Comparison of ENCODE assay signal across 8 cellular contexts in genomic region chr11:6390718-6391547, GRCh38. TPM values are rescaled to one million over a fixed set of nuclear protein-coding genes. Genes with fewer than 3 reads are reported as not detected.
DNase-seq lines count a peak whose midpoint lies in the region; ATAC-seq and TF ChIP-seq lines count a peak whose summit lies in the region.

No MANE protein-coding gene starts in this region.

- H3K4me3 ChIP-seq in adipocyte (ENCODE audit: low read length) = peak overlapping the region; percentile 98
- peak overlapping the region; percentile 68 to 93 (median 78) for H3K4me3 ChIP-seq in liver (ENCODE audit: low read depth in 1 of 3, low read length in 3 of 3)
- peak overlapping the region; percentile 64 to 81 for H3K4me3 ChIP-seq in tibial artery

- CTCF ChIA-PET in activated CD8-positive, alpha-beta memory T cell treated with anti-CD3 and anti-CD28 coated beads, Interleukin-2, amount 10 ng/mL, durations not matched to agents 7 days and 5 days (lab: Charles Lee) = interaction anchor here (0.6 to 21.6 kb wide), 7 partner anchors 10 to 115 kb away, joined by 3 to 571 read pairs (median 11); partner anchors contain the start of genes ARFIP2, HPX and TIMM10B

- H3K27ac ChIP-seq in liver (ENCODE audit: low read depth in 1 of 2, low read length in 2 of 2) = peak overlapping the region; percentile 68 to 80
- peak overlapping the region; percentile 81 to 92 for H3K27ac ChIP-seq in tibial artery

- intact Hi-C loops in tibial artery (cut with DNase I; ENCODE audit: low total_unique reads) (loop anchor here (10.0 kb wide), 1 partner anchor 294 kb away; the partner anchor contains the start of gene MRPL17), left colon (cut with DNase I, micrococcal nuclease) (no loop called here)

- peak overlapping the region; percentile 91 for H3K4me3 Mint-ChIP-seq in activated CD8-positive, alpha-beta memory T cell treated with anti-CD3 and anti-CD28 coated beads, Interleukin-2, amount 10 ng/mL, durations not matched to agents 7 days and 5 days

- 39% methylated on average over 20 of the region's 20 CpGs for WGBS in liver

- no peaks in the 10 kb centered on the region for H3K27me3 Mint-ChIP-seq in activated CD8-positive, alpha-beta memory T cell treated with anti-CD3 and anti-CD28 coated beads, Interleukin-2, amount 10 ng/mL, durations not matched to agents 7 days and 5 days

- H3K36me3 ChIP-seq in adipocyte (ENCODE audit: control insufficient read depth, insufficient read depth, low read length, severe bottlenecking) (peaks cover 14% of the 10 kb centered on the region), liver (ENCODE audit: control insufficient read depth in 4 of 4, insufficient read depth in 3 of 4, low read depth in 1 of 4, low read length in 3 of 4) (peaks cover 0 to 13% (median 7%) of the 10 kb centered on the region in 4 donors), tibial artery (peaks cover 0 to 41% (median 16%) of the 10 kb centered on the region in 3 donors)

- peak overlapping the region; percentile 94 for H3K27ac Mint-ChIP-seq in activated CD8-positive, alpha-beta memory T cell treated with anti-CD3 and anti-CD28 coated beads, Interleukin-2, amount 10 ng/mL, durations not matched to agents 7 days and 5 days

- no peaks in the 10 kb centered on the region for H3K9me3 ChIP-seq in adipocyte (ENCODE audit: control insufficient read depth, low read length)
- H3K9me3 ChIP-seq in liver (ENCODE audit: control insufficient read depth in 4 of 4, low read length in 3 of 4) = no peaks in the 10 kb centered on the region
- H3K9me3 ChIP-seq in tibial artery = no peaks in the 10 kb centered on the region

- no peak for TF ChIP-seq CTCF in liver (IDR thresholded peaks at IDR 0.05; ENCODE audit: low read depth, low read length, missing input control)
- TF ChIP-seq CTCF in tibial artery (IDR thresholded peaks at IDR 0.05) = no peak

- peaks cover 9% of the 10 kb centered on the region for H3K36me3 Mint-ChIP-seq in activated CD8-positive, alpha-beta memory T cell treated with anti-CD3 and anti-CD28 coated beads, Interleukin-2, amount 10 ng/mL, durations not matched to agents 7 days and 5 days

- H3K4me1 ChIP-seq in adipocyte (ENCODE audit: control insufficient read depth, insufficient read depth, low read length) (peaks cover 29% of the 10 kb centered on the region), liver (ENCODE audit: control insufficient read depth in 4 of 4, insufficient read depth in 4 of 4, low read length in 3 of 4) (peaks cover 8 to 40% (median 30%) of the 10 kb centered on the region in 4 donors), tibial artery (peaks cover 0 to 23% (median 13%) of the 10 kb centered on the region in 4 donors)

- H3K4me1 Mint-ChIP-seq in activated CD8-positive, alpha-beta memory T cell treated with anti-CD3 and anti-CD28 coated beads, Interleukin-2, amount 10 ng/mL, durations not matched to agents 7 days and 5 days = peaks cover 31% of the 10 kb centered on the region

- DNase-seq in activated CD8-positive, alpha-beta memory T cell treated with anti-CD3 and anti-CD28 coated beads, Interleukin-2, amount 10 ng/mL, durations not matched to agents 7 days and 5 days = no peak
- DNase-seq in activated CD8-positive, alpha-beta memory T cell treated with anti-CD3 and anti-CD28 coated beads, Interleukin-2, amount 50 U/mL, for 4 hours = no peak
- DNase-seq in adipocyte (ENCODE audit: low read depth) (no peak), tibial artery (no peak), DMS 273 treated with DMSO at 0.1 percent for 48 hours (lab: John Stamatoyannopoulos, UW) (no peak), left colon (no peak)

- peak overlapping the region; percentile 95 for H3K9ac ChIP-seq in adipocyte (ENCODE audit: low read length)
- H3K9ac ChIP-seq in liver (ENCODE audit: low read depth in 1 of 2, low read length in 2 of 2) = peak overlapping the region; percentile 75 to 82

- no peak for ATAC-seq in activated CD8-positive, alpha-beta memory T cell treated with anti-CD3 and anti-CD28 coated beads, Interleukin-2, amount 10 ng/mL, durations not matched to agents 7 days and 5 days
- ATAC-seq in GM21529 (IDR thresholded peaks at IDR 0.05; ENCODE audit: unreplicated experiment) (no peak), left colon (no peak)

- H3K27me3 ChIP-seq in adipocyte (replicated peaks; ENCODE audit: control insufficient read depth, insufficient read depth, low read length) (no peaks in the 10 kb centered on the region), liver (ENCODE audit: control insufficient read depth in 4 of 4, insufficient read depth in 4 of 4, low read length in 3 of 4) (no peaks in the 10 kb centered on the region), tibial artery (no peaks in the 10 kb centered on the region)

- TF ChIP-seq RAD21 in liver (IDR thresholded peaks at IDR 0.05) = no peak

- no peaks in the 10 kb centered on the region for H3K9me3 Mint-ChIP-seq in activated CD8-positive, alpha-beta memory T cell treated with anti-CD3 and anti-CD28 coated beads, Interleukin-2, amount 10 ng/mL, durations not matched to agents 7 days and 5 days (ENCODE audit: low read depth)

TF ChIP-seq in liver, 16 proteins besides CTCF, POLR2A, EP300 and RAD21:
- TF ChIP-seq NR2F2 (IDR thresholded peaks at IDR 0.05) (no peak), ZBTB33 (IDR thresholded peaks at IDR 0.05) (no peak)

RNA-seq across cellular contexts. Expression of gene SMPD1, which starts 0.7 kb away (rescaled TPM):
- total RNA-seq in activated CD8-positive, alpha-beta memory T cell treated with anti-CD3 and anti-CD28 coated beads, Interleukin-2, amount 10 ng/mL, durations not matched to agents 7 days and 5 days = 10 to 100 TPM; 38.9 to 41.9 TPM
- total RNA-seq in liver (10 to 100 TPM; 15.4 to 25.9 TPM), left colon (100 to 1,000 TPM in 1 of 2 donors, 10 to 100 TPM in 1; 50.8 to 136 TPM)
- 10 to 100 TPM; 65.0 to 91.6 TPM for polyA plus RNA-seq in liver

RNA-seq across cellular contexts. Expression of gene APBB1, which starts 28.0 kb away (rescaled TPM):
- total RNA-seq in activated CD8-positive, alpha-beta memory T cell treated with anti-CD3 and anti-CD28 coated beads, Interleukin-2, amount 10 ng/mL, durations not matched to agents 7 days and 5 days = 10 to 100 TPM; 38.7 to 43.4 TPM
- 1 to 10 TPM; 8.1 to 8.6 TPM for total RNA-seq in liver
- polyA plus RNA-seq in liver = 1 to 10 TPM; 2.5 to 4.5 TPM
- total RNA-seq in left colon = 10 to 100 TPM in 1 of 2 donors, 1 to 10 TPM in 1; 5.2 to 11.2 TPM

RNA-seq across cellular contexts. Expression of gene HPX, which starts 49.9 kb away (rescaled TPM):
- under 1 TPM in 1 of 2 experiments, not detected in 1; 0.76 TPM for total RNA-seq in activated CD8-positive, alpha-beta memory T cell treated with anti-CD3 and anti-CD28 coated beads, Interleukin-2, amount 10 ng/mL, durations not matched to agents 7 days and 5 days
- total RNA-seq in liver (1,000 to 10,000 TPM; 2,251 to 9,224 TPM), left colon (1 to 10 TPM; 2.4 to 2.5 TPM)
- 1,000 to 10,000 TPM; 5,349 to 6,171 TPM for polyA plus RNA-seq in liver

Comparison
In these comparisons a context has a peak if more than half of its experiments do, and no peak if none do; other contexts are left out.
1. RNA of gene HPX, which starts 49.9 kb away (total RNA-seq): 2,251 to 9,224 TPM in liver; 2.4 to 2.5 TPM in left colon and 0.76 TPM in activated CD8-positive, alpha-beta memory T cell treated with anti-CD3 and anti-CD28 coated beads, Interleukin-2, amount 10 ng/mL, durations not matched to agents 7 days and 5 days; every median in the first group is over 100 times any median in the second.
2. Peak in every context shown above with its lines, with median percentiles within 50 percentile points of each other: H3K4me3 ChIP-seq.